ENCODE assay signal across 8 cellular contexts in the genomic region with DNA sequence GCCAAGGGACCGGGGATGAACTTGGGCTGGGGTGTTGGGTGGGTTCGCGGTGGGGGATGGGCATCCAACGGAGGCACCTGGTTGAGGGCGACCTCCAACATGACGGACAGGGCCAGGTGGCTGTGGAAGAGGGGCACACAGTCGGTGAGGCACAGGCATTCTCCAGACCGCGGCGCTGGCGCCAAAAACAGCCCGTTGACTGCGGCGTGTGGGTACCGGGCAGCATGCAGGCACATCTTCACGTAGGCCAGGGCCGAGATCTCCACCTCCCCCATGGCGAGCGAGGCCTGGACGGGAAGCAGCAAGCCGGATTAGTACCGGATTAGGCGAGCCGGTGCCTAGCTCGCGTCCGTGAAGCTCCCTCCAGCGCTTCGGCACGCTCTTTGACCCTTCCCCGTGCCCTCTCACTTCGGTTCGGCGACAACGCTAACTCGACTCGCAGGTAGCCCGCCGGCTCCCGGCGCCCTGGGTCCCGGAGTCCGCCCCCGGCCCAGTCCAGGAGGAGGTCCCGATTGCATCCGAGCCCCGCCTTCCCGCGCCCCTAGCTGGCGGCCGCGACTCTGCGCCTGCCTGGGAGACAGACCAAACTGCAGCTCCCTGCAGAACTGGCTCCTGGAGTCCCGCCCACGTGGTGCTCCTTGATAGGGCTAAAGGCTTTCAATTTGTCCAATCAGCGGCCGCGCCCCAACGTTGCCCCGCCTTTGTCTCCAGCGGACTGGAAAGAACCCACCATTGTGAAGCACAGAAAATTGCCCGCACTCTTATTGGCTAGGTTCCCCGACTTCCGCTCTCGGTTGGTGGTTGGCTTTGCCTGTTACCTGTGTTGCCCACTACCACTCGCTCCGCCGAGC. TPM values are rescaled to one million over a fixed set of nuclear protein-coding genes. Genes with fewer than 3 reads are reported as not detected.
A peak's percentile ranks its signal among the peaks of the same experiment; 100 is the strongest.
DNase-seq lines count a peak whose midpoint lies in the region; ATAC-seq and TF ChIP-seq lines count a peak whose summit lies in the region.

A gene with protein sequence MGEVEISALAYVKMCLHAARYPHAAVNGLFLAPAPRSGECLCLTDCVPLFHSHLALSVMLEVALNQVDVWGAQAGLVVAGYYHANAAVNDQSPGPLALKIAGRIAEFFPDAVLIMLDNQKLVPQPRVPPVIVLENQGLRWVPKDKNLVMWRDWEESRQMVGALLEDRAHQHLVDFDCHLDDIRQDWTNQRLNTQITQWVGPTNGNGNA (minus strand): TSS at position 562 of the 851 bp plus-strand sequence. CDS start 287 bp downstream, at position 275.

- peak within 1 kb of the TSS; percentile 91 for H3K4me3 Mint-ChIP-seq in activated T-helper 2 cell treated with anti-CD3 and anti-CD28 coated beads, Interferon-gamma antibody, Interleukin-2, Interleukin-4, amounts not matched to agents 10 μg/mL and 5 μg/mL and 100 μg/mL, durations not matched to agents 14 hours and 24 hours and 36 hours (ENCODE audit: low read depth)
- peak within 1 kb of the TSS; percentile 88 to 96 (median 91) for H3K4me3 Mint-ChIP-seq in naive thymus-derived CD8-positive, alpha-beta T cell

- H3K9me3 Mint-ChIP-seq in activated T-helper 2 cell treated with anti-CD3 and anti-CD28 coated beads, Interferon-gamma antibody, Interleukin-2, Interleukin-4, amounts not matched to agents 10 μg/mL and 5 μg/mL and 100 μg/mL, durations not matched to agents 14 hours and 24 hours and 36 hours: no peaks in the 10 kb centered on the region
- no peaks in the 10 kb centered on the region for H3K9me3 Mint-ChIP-seq in naive thymus-derived CD8-positive, alpha-beta T cell

- H3K9me3 ChIP-seq in RWPE2 (ENCODE audit: severe bottlenecking): no peaks in the 10 kb centered on the region

- H3K36me3 ChIP-seq in RWPE2 (ENCODE audit: low read depth): peaks cover 52% of the 10 kb centered on the region

- no peaks in the 10 kb centered on the region for H3K27me3 ChIP-seq in RWPE2 (ENCODE audit: insufficient read depth, poor library complexity, severe bottlenecking)

- peak within 1 kb of the TSS; percentile 79 for H3K27ac Mint-ChIP-seq in activated T-helper 2 cell treated with anti-CD3 and anti-CD28 coated beads, Interferon-gamma antibody, Interleukin-2, Interleukin-4, amounts not matched to agents 10 μg/mL and 5 μg/mL and 100 μg/mL, durations not matched to agents 14 hours and 24 hours and 36 hours
- H3K27ac Mint-ChIP-seq in naive thymus-derived CD8-positive, alpha-beta T cell: peak within 1 kb of the TSS; percentile 83 to 97 (median 94)

- peaks cover 82% of the 10 kb centered on the region for H3K36me3 Mint-ChIP-seq in activated T-helper 2 cell treated with anti-CD3 and anti-CD28 coated beads, Interferon-gamma antibody, Interleukin-2, Interleukin-4, amounts not matched to agents 10 μg/mL and 5 μg/mL and 100 μg/mL, durations not matched to agents 14 hours and 24 hours and 36 hours (ENCODE audit: low read depth)
- H3K36me3 Mint-ChIP-seq in naive thymus-derived CD8-positive, alpha-beta T cell: peaks cover 0 to 36% (median 8%) of the 10 kb centered on the region in 3 donors

- POLR2A ChIA-PET in naive thymus-derived CD8-positive, alpha-beta T cell (lab: Charles Lee): interaction anchor here (0.6 to 2.6 kb wide), 16 partner anchors 9 to 290 kb away, joined by 3 to 33 read pairs (median 4); a partner anchor contains a TSS

- H3K27ac ChIP-seq in RWPE2 (ENCODE audit: poor library complexity, severe bottlenecking): peak within 1 kb of the TSS; percentile 83

- peak; percentile 86 for ATAC-seq in RWPE2 (ENCODE audit: low read depth)
- peak; percentile 90 to 93 for ATAC-seq in naive thymus-derived CD8-positive, alpha-beta T cell

- H3K4me3 ChIP-seq in RWPE2 (ENCODE audit: severe bottlenecking): peak within 1 kb of the TSS; percentile 65
- peak within 1 kb of the TSS; percentile 86 for H3K4me3 ChIP-seq in fibroblast of mammary gland (ENCODE audit: control insufficient read depth, low read depth, low read length)

- DNase-seq in ELR (ENCODE audit: low read depth) (peak; percentile 99), H4 (ENCODE audit: low spot score) (peak; percentile 99), LoVo (ENCODE audit: low spot score) (peak; percentile 99), RWPE2 (ENCODE audit: low spot score) (peak; percentile 100), fibroblast of mammary gland (ENCODE audit: low read depth) (peak; percentile 98)
- DNase-seq in activated T-helper 2 cell treated with anti-CD3 and anti-CD28 coated beads, Interferon-gamma antibody, Interleukin-2, Interleukin-4, amounts not matched to agents 10 μg/mL and 5 μg/mL and 100 μg/mL, durations not matched to agents 14 hours and 24 hours and 36 hours (ENCODE audit: low spot score): peak; percentile 100
- peak; percentile 95 to 100 (median 99) for DNase-seq in naive thymus-derived CD8-positive, alpha-beta T cell
- peak; percentile 96 to 100 (median 99) for DNase-seq in stimulated activated naive CD4-positive, alpha-beta T cell (lab: John Stamatoyannopoulos, UW)

- peaks cover 58% of the 10 kb centered on the region for H3K4me1 Mint-ChIP-seq in activated T-helper 2 cell treated with anti-CD3 and anti-CD28 coated beads, Interferon-gamma antibody, Interleukin-2, Interleukin-4, amounts not matched to agents 10 μg/mL and 5 μg/mL and 100 μg/mL, durations not matched to agents 14 hours and 24 hours and 36 hours (ENCODE audit: low read depth)
- peaks cover 31 to 88% (median 78%) of the 10 kb centered on the region in 4 donors for H3K4me1 Mint-ChIP-seq in naive thymus-derived CD8-positive, alpha-beta T cell

- H3K4me1 ChIP-seq in RWPE2 (ENCODE audit: insufficient read depth, poor library complexity, severe bottlenecking): peaks cover 15% of the 10 kb centered on the region

- intact Hi-C loops in activated T-helper 2 cell treated with anti-CD3 and anti-CD28 coated beads, Interferon-gamma antibody, Interleukin-2, Interleukin-4, amounts not matched to agents 10 μg/mL and 5 μg/mL and 100 μg/mL, durations not matched to agents 14 hours and 24 hours and 36 hours (cut with micrococcal nuclease): loop anchor here (1.0 to 5.0 kb wide), 3 partner anchors 20 to 71 kb away; a partner anchor contains a TSS

- peak; percentile 34 for TF ChIP-seq CTCF in RWPE2 (IDR thresholded peaks at IDR 0.05; ENCODE audit: poor library complexity, severe bottlenecking)
- peak; percentile 32 for TF ChIP-seq CTCF in fibroblast of mammary gland (conservative IDR thresholded peaks at IDR 0.05; ENCODE audit: control insufficient read depth, insufficient read depth, low read depth, low read length)

- no peaks in the 10 kb centered on the region for H3K27me3 Mint-ChIP-seq in activated T-helper 2 cell treated with anti-CD3 and anti-CD28 coated beads, Interferon-gamma antibody, Interleukin-2, Interleukin-4, amounts not matched to agents 10 μg/mL and 5 μg/mL and 100 μg/mL, durations not matched to agents 14 hours and 24 hours and 36 hours (ENCODE audit: low read depth)
- H3K27me3 Mint-ChIP-seq in naive thymus-derived CD8-positive, alpha-beta T cell: no peaks in the 10 kb centered on the region

RNA-seq across cellular contexts. Expression of the gene that starts here (rescaled TPM):
- 26.7 and 38.1 TPM in 2 replicates for total RNA-seq in H4 (2014; rRNA removed; shearing (Covaris generic))
- total RNA-seq in activated T-helper 2 cell treated with anti-CD3 and anti-CD28 coated beads, Interferon-gamma antibody, Interleukin-2, Interleukin-4, amounts not matched to agents 10 μg/mL and 5 μg/mL and 100 μg/mL, durations not matched to agents 14 hours and 24 hours and 36 hours: 26.4 and 30.4 TPM in 2 replicates
- total RNA-seq in naive thymus-derived CD8-positive, alpha-beta T cell: 10 to 100 TPM; 16.6 to 18.1 TPM
- 1 to 10 TPM; 7.5 to 9.4 (median 8.4) TPM for polyA plus RNA-seq in naive thymus-derived CD8-positive, alpha-beta T cell

Comparison
In these comparisons a context has a peak if more than half of its experiments do, and no peak if none do; other contexts are left out.
1. Peak in every context shown above with its lines: DNase-seq, ATAC-seq, H3K4me3 ChIP-seq and H3K27ac ChIP-seq.